ENCODE assay signal across 1 cellular context in the genomic region with DNA sequence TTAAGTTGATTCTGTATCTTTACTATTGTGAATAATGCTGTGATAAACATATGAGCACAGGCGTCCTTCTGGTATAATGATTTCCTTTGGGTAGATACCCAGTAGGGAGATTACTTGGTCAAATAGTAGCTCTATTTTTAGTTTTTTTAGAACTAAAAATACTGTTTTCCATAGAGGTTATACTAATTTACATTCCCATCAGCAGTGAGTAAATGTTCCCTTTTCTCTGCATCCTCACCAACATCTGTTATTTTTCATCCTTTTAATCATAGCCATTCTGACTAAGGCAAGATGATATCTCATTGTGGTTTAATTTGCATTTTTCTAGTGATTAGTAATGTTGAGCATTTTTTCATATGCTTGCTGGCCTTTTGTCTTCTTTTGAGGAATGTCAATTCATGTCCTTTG.
TF ChIP-seq lines count a peak whose summit lies in the region.

No MANE protein-coding gene starts in this region.

TF ChIP-seq in SK-N-SH, 30 proteins besides CTCF, POLR2A, EP300 and RAD21:
- TF ChIP-seq TCF12 (IDR thresholded peaks at IDR 0.05) (peak; percentile 98), PBX3 (IDR thresholded peaks at IDR 0.05) (peak; percentile 89), JUND (IDR thresholded peaks at IDR 0.05) (peak; percentile 85), MXI1 (IDR thresholded peaks at IDR 0.05; ENCODE audit: low read depth, low read length) (no peak), FOSL2 (IDR thresholded peaks at IDR 0.05; ENCODE audit: borderline replicate concordance, low read depth) (peak; percentile 75; the same call in 1 of the 2 replicates), MAX (IDR thresholded peaks at IDR 0.05; ENCODE audit: low read depth) (0 out of 2 replicates have a peak, but pooled peaks have one; percentile 22), RXRA (IDR thresholded peaks at IDR 0.05; ENCODE audit: borderline replicate concordance, low read depth) (peak; percentile 54; the same call in 1 of the 2 replicates), POLR2AphosphoS5 (IDR thresholded peaks at IDR 0.05; ENCODE audit: low read depth, low read length) (peak; percentile 60; the same call in 1 of the 2 replicates), TAF1 (IDR thresholded peaks at IDR 0.05; ENCODE audit: borderline replicate concordance, low read depth, low read length) (no peak), NFIC (IDR thresholded peaks at IDR 0.05; ENCODE audit: borderline replicate concordance) (peak; percentile 31; the same call in 1 of the 2 replicates), MEF2A (IDR thresholded peaks at IDR 0.05; ENCODE audit: borderline replicate concordance, low read depth) (peak; percentile 78), TEAD4 (IDR thresholded peaks at IDR 0.05; ENCODE audit: borderline replicate concordance, insufficient read depth) (peak; percentile 77; the same call in 1 of the 2 replicates), NRF1 (IDR thresholded peaks at IDR 0.05; ENCODE audit: low read depth, low read length) (no peak), SIN3A (IDR thresholded peaks at IDR 0.05; ENCODE audit: borderline replicate concordance, low read depth, low read length) (no peak)
TF ChIP-seq in SK-N-SH: peak in this region for 10.
